Comparison of ENCODE assay signal across 16 cellular contexts in the genomic region with DNA sequence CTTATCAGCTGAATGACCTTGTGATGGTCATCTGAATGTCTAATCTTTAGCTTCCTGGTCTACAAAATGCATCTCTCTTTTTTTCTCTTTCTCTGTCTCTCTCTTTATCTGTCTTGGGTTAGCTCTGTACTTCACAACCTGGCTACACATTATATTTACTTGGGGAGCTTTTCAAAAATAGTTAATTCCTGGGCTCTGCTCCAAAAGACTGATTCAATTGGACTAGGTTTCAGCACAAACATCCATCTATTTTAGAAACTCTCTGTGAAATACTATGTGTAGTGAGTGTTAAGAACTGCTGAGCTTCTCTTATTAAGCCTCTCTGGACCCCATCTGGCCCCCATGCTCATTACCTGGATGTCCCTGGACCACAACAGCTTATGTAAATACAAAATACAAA. TPM values are rescaled to one million over a fixed set of nuclear protein-coding genes. Genes with fewer than 3 reads are reported as not detected.
DNase-seq lines count a peak whose midpoint lies in the region; ATAC-seq, FAIRE-seq and TF ChIP-seq lines count a peak whose summit lies in the region.
"Had no signal": no experiment of that assay in that cellular context is flagged by ENCODE, and none has a peak within 500 bp of the region (broad histone marks: within the 10 kb centered on the region; RNA-seq: fewer than 3 reads in every experiment).

No MANE protein-coding gene starts in this region.

- H3K18ac ChIP-seq in H1 (ENCODE audit: extremely low read depth, low read length) (no peak overlapping the region), mesenchymal stem cell (ENCODE audit: low read depth in 1 of 2, low read length in 2 of 2) (no peak overlapping the region)

- H2AFZ ChIP-seq in H1 (ENCODE audit: low read length) (peak overlapping the region; percentile 35), mesenchymal stem cell (ENCODE audit: low read depth, low read length) (no peak overlapping the region)

- TF ChIP-seq POLR2A in H1 (IDR thresholded peaks at IDR 0.05; ENCODE audit: control extremely low read depth in 1 of 2, low read depth in 2 of 2, low read length in 2 of 2), result no peak

- H3K79me2 ChIP-seq in H1 (ENCODE audit: control insufficient read depth in 1 of 2, insufficient read depth in 2 of 2, low read length in 2 of 2), result no peaks in the 10 kb centered on the region

- DNase-seq in EH (ENCODE audit: low read depth) (peak; percentile 50), NCI-H446 treated with DMSO at 0.1 percent for 48 hours (lab: John Stamatoyannopoulos, UW) (peak; percentile 69), H1 (ENCODE audit: low read depth in 1 of 2, low spot score in 2 of 2) (no peak), mesenchymal stem cell (no peak), NCI-H2171 treated with DMSO at 0.1 percent for 48 hours (lab: John Stamatoyannopoulos, UW) (no peak), islet precursor cell (no peak)
- DNase-seq in activated CD4-positive, alpha-beta T cell treated with anti-CD3 and anti-CD28 coated beads, Interleukin-2, amount 10 ng/mL, durations not matched to agents 24 days and 14 days, result no peak
- DNase-seq: activated CD4-positive, alpha-beta T cell treated with anti-CD3 and anti-CD28 coated beads for 1 hour; AML-193; mucosa of descending colon; NCI-H1930; NCI-H82; stimulated activated CD4-positive, alpha-beta T cell treated with anti-CD3 and anti-CD28 coated beads, Interleukin-15, amount 100 ng/mL, for 24 hours had no signal

- H2BK15ac ChIP-seq in H1 (ENCODE audit: low read length) (no peak overlapping the region), mesenchymal stem cell (ENCODE audit: low read depth, poor library complexity, severe bottlenecking) (no peak overlapping the region)

- peaks cover 38% of the 10 kb centered on the region for H3K27me3 Mint-ChIP-seq in activated CD4-positive, alpha-beta T cell treated with anti-CD3 and anti-CD28 coated beads, Interleukin-2, amount 10 ng/mL, durations not matched to agents 24 days and 14 days

- TF ChIP-seq RAD21 in H1 (IDR thresholded peaks at IDR 0.05 in 1 of 2, conservative IDR thresholded peaks at IDR 0.05 in 1 of 2; ENCODE audit: low read depth in 2 of 2, low read length in 2 of 2), result no peak

- no peak overlapping the region for H3K4me3 Mint-ChIP-seq in activated CD4-positive, alpha-beta T cell treated with anti-CD3 and anti-CD28 coated beads, Interleukin-2, amount 10 ng/mL, durations not matched to agents 24 days and 14 days

- ATAC-seq in GM21619 (IDR thresholded peaks at IDR 0.05; ENCODE audit: unreplicated experiment), result no peak
- ATAC-seq: activated naive CD4-positive, alpha-beta T cell treated with anti-CD3 and anti-CD28 coated beads, Interleukin-2, amount 50 U/mL, for 72 hours; mucosa of descending colon had no signal

- H3K4me2 ChIP-seq in H1 (ENCODE audit: insufficient read depth in 1 of 2, low read depth in 2 of 2, low read length in 2 of 2) (peak overlapping the region; percentile 25 to 27; a peak in 1 of 4 replicates), mesenchymal stem cell (ENCODE audit: low read length, poor library complexity, severe bottlenecking) (no peak overlapping the region)

- H3K79me1 ChIP-seq in H1 (ENCODE audit: low read depth, low read length), result no peaks in the 10 kb centered on the region
- no peaks in the 10 kb centered on the region for H3K79me1 ChIP-seq in mesenchymal stem cell (replicated peaks; ENCODE audit: low read length, poor library complexity, severe bottlenecking)

- H4K20me1 ChIP-seq in H1 (replicated peaks in 1 of 2; ENCODE audit: control insufficient read depth in 1 of 2, insufficient read depth in 2 of 2, low read length in 2 of 2), result no peaks in the 10 kb centered on the region

- no peak overlapping the region for H3K23ac ChIP-seq in H1 (ENCODE audit: insufficient read length)
- no peak overlapping the region for H3K23ac ChIP-seq in mesenchymal stem cell (ENCODE audit: low read length in 2 of 2)

- no peak for FAIRE-seq in H1 (lab: Jason Lieb, UNC)

- no peak overlapping the region for H2BK12ac ChIP-seq in H1 (ENCODE audit: low read depth, low read length)
- no peak overlapping the region for H2BK12ac ChIP-seq in mesenchymal stem cell (ENCODE audit: low read length in 2 of 2)

- H2BK120ac ChIP-seq in H1 (replicated peaks; ENCODE audit: low read depth, low read length) (no peak overlapping the region), mesenchymal stem cell (ENCODE audit: low read depth, low read length) (no peak overlapping the region)

- H3K27me3 ChIP-seq in H1 (replicated peaks in 1 of 4; ENCODE audit: control insufficient read depth in 3 of 4, extremely low read depth in 1 of 4, insufficient read depth in 3 of 4, low read length in 3 of 4), result no peaks in the 10 kb centered on the region
- H3K27me3 ChIP-seq in mesenchymal stem cell (ENCODE audit: control insufficient read depth in 1 of 2, insufficient read depth in 1 of 2, low read length in 2 of 2), result no peaks in the 10 kb centered on the region
- H3K27me3 ChIP-seq: esophagus muscularis mucosa had no signal

- H4K8ac ChIP-seq in H1 (ENCODE audit: extremely low read depth, insufficient read depth, low read length), result no peak overlapping the region
- no peak overlapping the region for H4K8ac ChIP-seq in mesenchymal stem cell (ENCODE audit: low read length)

- H3K9me3 Mint-ChIP-seq in activated CD4-positive, alpha-beta T cell treated with anti-CD3 and anti-CD28 coated beads, Interleukin-2, amount 10 ng/mL, durations not matched to agents 24 days and 14 days, result no peaks in the 10 kb centered on the region
- H3K9me3 Mint-ChIP-seq: activated naive CD4-positive, alpha-beta T cell treated with anti-CD3 and anti-CD28 coated beads, Interleukin-2, amount 50 U/mL, for 72 hours had no signal

- H4K5ac ChIP-seq in H1 (ENCODE audit: insufficient read length, low read depth, low read length), result no peak overlapping the region

- CTCF ChIA-PET in H1 (lab: Charles Lee; ENCODE audit: partially characterized antibody), result interaction anchor here (1.0 to 9.3 kb wide), 5 partner anchors 9 to 217 kb away, joined by 3 to 108 read pairs (median 6); no protein-coding TSS in a partner anchor

- H3K56ac ChIP-seq in H1 (replicated peaks; ENCODE audit: insufficient read length, low read depth, low read length), result no peak overlapping the region

- TF ChIP-seq EP300 in H1 (IDR thresholded peaks at IDR 0.05; ENCODE audit: borderline replicate concordance in 1 of 2, low read depth in 2 of 2, low read length in 2 of 2), result no peak

- H3K27ac ChIP-seq in H1 (ENCODE audit: low read depth, low read length) (no peak overlapping the region), mesenchymal stem cell (ENCODE audit: low read length, poor library complexity, severe bottlenecking) (no peak overlapping the region)

- no peak overlapping the region for H3K27ac Mint-ChIP-seq in activated CD4-positive, alpha-beta T cell treated with anti-CD3 and anti-CD28 coated beads, Interleukin-2, amount 10 ng/mL, durations not matched to agents 24 days and 14 days
- H3K27ac Mint-ChIP-seq: activated naive CD4-positive, alpha-beta T cell treated with anti-CD3 and anti-CD28 coated beads, Interleukin-2, amount 50 U/mL, for 72 hours had no signal

- H3K9me3 ChIP-seq in H1 (ENCODE audit: insufficient read depth in 2 of 2, low read depth in 1 of 2, low read length in 1 of 2) (no peaks in the 10 kb centered on the region), mesenchymal stem cell (ENCODE audit: control insufficient read depth, low read length) (no peaks in the 10 kb centered on the region)
- H3K9me3 ChIP-seq: esophagus muscularis mucosa, mucosa of descending colon had no signal

- H3K36me3 Mint-ChIP-seq in activated CD4-positive, alpha-beta T cell treated with anti-CD3 and anti-CD28 coated beads, Interleukin-2, amount 10 ng/mL, durations not matched to agents 24 days and 14 days (ENCODE audit: low read depth), result no peaks in the 10 kb centered on the region

- H3K14ac ChIP-seq in H1 (ENCODE audit: insufficient read length), result no peak overlapping the region
- no peak overlapping the region for H3K14ac ChIP-seq in mesenchymal stem cell (ENCODE audit: low read length in 2 of 2)

- H2BK20ac ChIP-seq in H1 (ENCODE audit: low read length), result no peak overlapping the region

- H3K36me3 ChIP-seq in H1 (ENCODE audit: control insufficient read depth in 2 of 4, insufficient read depth in 4 of 4, low read length in 3 of 4) (no peaks in the 10 kb centered on the region), mesenchymal stem cell (ENCODE audit: control insufficient read depth in 1 of 2, insufficient read depth in 2 of 2, low read depth in 1 of 2, low read length in 2 of 2) (no peaks in the 10 kb centered on the region)
- H3K36me3 ChIP-seq: esophagus muscularis mucosa had no signal

- no peak overlapping the region for H3K4ac ChIP-seq in H1 (replicated peaks; ENCODE audit: insufficient read length, low read depth, low read length)
- H3K4ac ChIP-seq in mesenchymal stem cell (ENCODE audit: low read depth in 1 of 2, low read length in 2 of 2), result no peak overlapping the region

- H4K91ac ChIP-seq in H1 (replicated peaks; ENCODE audit: insufficient read length, low read length) (no peak overlapping the region), mesenchymal stem cell (ENCODE audit: low read length) (no peak overlapping the region)

- H3K4me1 Mint-ChIP-seq in activated CD4-positive, alpha-beta T cell treated with anti-CD3 and anti-CD28 coated beads, Interleukin-2, amount 10 ng/mL, durations not matched to agents 24 days and 14 days, result peaks cover 2% of the 10 kb centered on the region

- no peaks in the 10 kb centered on the region for H3K23me2 ChIP-seq in H1 (ENCODE audit: low read depth, low read length)

- H2AK5ac ChIP-seq in H1 (ENCODE audit: low read depth, low read length) (no peak overlapping the region), mesenchymal stem cell (ENCODE audit: low read length, severe bottlenecking) (no peak overlapping the region)

- TF ChIP-seq CTCF in H1 (IDR thresholded peaks at IDR 0.05; ENCODE audit: control extremely low read depth in 1 of 3, insufficient read depth in 1 of 3, low read depth in 1 of 3, low read length in 3 of 3), result no peak

- intact Hi-C loops in activated CD4-positive, alpha-beta T cell treated with anti-CD3 and anti-CD28 coated beads, Interleukin-2, amount 10 ng/mL, durations not matched to agents 24 days and 14 days (cut with micrococcal nuclease), result no loop called here

- H3K4me3 ChIP-seq in H1 (ENCODE audit: extremely low read depth in 1 of 4, insufficient read depth in 2 of 4, low read depth in 3 of 4, low read length in 4 of 4), result 0 out of 8 replicates have a peak overlapping the region, but pooled peaks of 1 of the 4 experiments have one; percentile 18
- H3K4me3 ChIP-seq in mesenchymal stem cell (ENCODE audit: insufficient read depth in 1 of 2, low read depth in 1 of 2, low read length in 2 of 2), result peak overlapping the region in 1 of 2 experiments; percentile 60
- H3K4me3 ChIP-seq: esophagus muscularis mucosa, mucosa of descending colon had no signal

- POLR2A ChIA-PET in H1 (lab: Charles Lee; ENCODE audit: partially characterized antibody), result interaction anchor here (1.2 to 2.9 kb wide), 2 partner anchors 10 to 14 kb away, joined by 3 to 18 read pairs; partner anchors contain the start of gene BOD1L1

- no peak overlapping the region for H3K9ac ChIP-seq in H1 (replicated peaks in 1 of 4; ENCODE audit: extremely low read depth in 1 of 4, low read depth in 3 of 4, low read length in 3 of 4)
- peak overlapping the region; percentile 62 for H3K9ac ChIP-seq in mesenchymal stem cell (ENCODE audit: low read length)

- H3K4me1 ChIP-seq in H1 (replicated peaks in 1 of 4; ENCODE audit: control insufficient read depth in 3 of 4, insufficient read depth in 4 of 4, low read length in 3 of 4) (peaks cover 2 to 17% (median 6%) of the 10 kb centered on the region in 4 experiments; a peak in 5 of 7 replicates), mesenchymal stem cell (ENCODE audit: control insufficient read depth, insufficient read depth, low read depth, low read length) (no peaks in the 10 kb centered on the region)

- H2BK5ac ChIP-seq in H1 (ENCODE audit: low read depth, low read length), result no peak overlapping the region
- no peak overlapping the region for H2BK5ac ChIP-seq in mesenchymal stem cell (ENCODE audit: low read depth, low read length, poor library complexity, severe bottlenecking)

RNA-seq across cellular contexts. Expression of gene BOD1L1, which starts 14.6 kb away (rescaled TPM):
- 34.9 and 39.3 TPM in 2 replicates for total RNA-seq in H1 (2021; fragmentation: NEBNext Ultra II Directional; extraction: Animal tissue kit (Norgen Biotek cat#: 25700))
- polyA plus RNA-seq in H1 (2011; rRNA removed), result 4.3 and 6.8 TPM in 2 replicates
- 11.0 TPM for polyA plus RNA-seq in H1 (2011; cell fraction: cytosol; rRNA removed)
- polyA plus RNA-seq in H1 (2011; cell fraction: nucleus; rRNA removed), result 24.5 TPM
- polyA plus RNA-seq in H1 (2012, experiment 1 of 2), result 20.5 to 32.8 TPM (median 22.9 TPM) in 4 replicates
- polyA plus RNA-seq in H1 (2012, experiment 2 of 2), result 1.3 TPM
- polyA plus RNA-seq in H1 (2013, experiment 1 of 2), result 40.1 TPM
- 33.4 TPM for polyA plus RNA-seq in H1 (2013, experiment 2 of 2)
- polyA minus RNA-seq in H1 (2011; rRNA and poly(A)+ RNA removed), result 27.2 and 30.9 TPM in 2 replicates
- polyA minus RNA-seq in H1 (2011; cell fraction: cytosol; rRNA and poly(A)+ RNA removed), result 16.7 TPM
- 77.9 TPM for polyA minus RNA-seq in H1 (2011; cell fraction: nucleus; rRNA and poly(A)+ RNA removed)
- 17.5 TPM for polyA plus RNA-seq in mesenchymal stem cell (2013, experiment 1 of 2)
- 15.9 TPM for polyA plus RNA-seq in mesenchymal stem cell (2013, experiment 2 of 2)
- 38.3 and 41.0 TPM in 2 replicates for total RNA-seq in activated CD4-positive, alpha-beta T cell treated with anti-CD3 and anti-CD28 coated beads, Interleukin-2, amount 10 ng/mL, durations not matched to agents 24 days and 14 days

Comparison
In these comparisons a context has a peak if more than half of its experiments do, and no peak if none do; other contexts are left out.
1. DNase-seq: peak in EH (single experiment) and NCI-H446 treated with DMSO at 0.1 percent for 48 hours (single experiment); none in H1 (0 of 2), mesenchymal stem cell (single experiment), NCI-H2171 treated with DMSO at 0.1 percent for 48 hours (single experiment), islet precursor cell (single experiment) and activated CD4-positive, alpha-beta T cell treated with anti-CD3 and anti-CD28 coated beads, Interleukin-2, amount 10 ng/mL, durations not matched to agents 24 days and 14 days (single experiment).